Comparison of ENCODE assay signal across 8 cellular contexts in genomic region chr12:50057896-50058670, GRCh38. TPM values are rescaled to one million over a fixed set of nuclear protein-coding genes. Genes with fewer than 3 reads are reported as not detected.
A peak's percentile ranks its signal among the peaks of the same experiment; 100 is the strongest.
DNase-seq lines count a peak whose midpoint lies in the region; ATAC-seq and TF ChIP-seq lines count a peak whose summit lies in the region.

No MANE protein-coding gene starts in this region.

- in situ Hi-C loops in astrocyte of the cerebellum (cut with HindIII; ENCODE audit: low sequenced_read_pairs) = no loop called here

- no peaks in the 10 kb centered on the region for H3K9me3 ChIP-seq in mesodermal cell (ENCODE audit: control insufficient read depth, low read length)

- no peak for DNase-seq in HL-60 (ENCODE audit: low read depth in 1 of 2, low spot score in 1 of 2)
- no peak for DNase-seq in astrocyte of the cerebellum (ENCODE audit: low read depth)
- no peak for DNase-seq in NCI-H226
- no peak for DNase-seq in GM20000 (ENCODE audit: low spot score)

- ATAC-seq in HG02571 (IDR thresholded peaks at IDR 0.05; ENCODE audit: unreplicated experiment) = no peak
- ATAC-seq in HG02885 (IDR thresholded peaks at IDR 0.05; ENCODE audit: poor library complexity, unreplicated experiment) = no peak

- 28 to 38% methylated on average over 11 to 14 of the region's 30 CpGs for WGBS in mesodermal cell (ENCODE audit: insufficient coverage in 2 of 2), 2 experiments

- peak overlapping the region; percentile 64; the same call in 1 of the 2 replicates for H3K27ac ChIP-seq in 22Rv1
- H3K27ac ChIP-seq in HL-60 (replicated peaks) = no peak overlapping the region
- no peak overlapping the region for H3K27ac ChIP-seq in mesodermal cell (ENCODE audit: low read depth, low read length, severe bottlenecking)

- no peak for TF ChIP-seq CTCF in 22Rv1 (IDR thresholded peaks at IDR 0.05)
- no peak for TF ChIP-seq CTCF in HL-60 (IDR thresholded peaks at IDR 0.05; ENCODE audit: insufficient read depth, low read length)
- no peak for TF ChIP-seq CTCF in astrocyte of the cerebellum (IDR thresholded peaks at IDR 0.05; ENCODE audit: low read depth, low read length, missing control alignments)
- TF ChIP-seq CTCF in GM20000 (IDR thresholded peaks at IDR 0.05; ENCODE audit: extremely low read depth, missing control alignments) = no peak

- H3K4me1 ChIP-seq in mesodermal cell (ENCODE audit: control insufficient read depth, insufficient read depth, low read length, poor library complexity, severe bottlenecking) = peaks cover 16% of the 10 kb centered on the region

- H3K36me3 ChIP-seq in mesodermal cell (ENCODE audit: control insufficient read depth, insufficient read depth, low read length) = no peaks in the 10 kb centered on the region

- H3K27me3 ChIP-seq in HL-60 (ENCODE audit: insufficient read depth, poor library complexity, severe bottlenecking) = peaks cover 2% of the 10 kb centered on the region

- peak overlapping the region; percentile 55 for H3K4me3 ChIP-seq in HL-60 (replicated peaks; ENCODE audit: insufficient read depth, low read length)
- peak overlapping the region; percentile 51 for H3K4me3 ChIP-seq in astrocyte of the cerebellum (ENCODE audit: low read depth, low read length)
- H3K4me3 ChIP-seq in mesodermal cell (ENCODE audit: extremely low read depth, insufficient read depth, low read length, poor library complexity, severe bottlenecking) = peak overlapping the region; percentile 59

RNA-seq across cellular contexts. Expression of gene ASIC1, which starts 0.7 kb away (rescaled TPM):
- polyA plus RNA-seq in mesodermal cell (2013, experiment 1 of 2) = 9.8 TPM
- polyA plus RNA-seq in mesodermal cell (2013, experiment 2 of 2) = 8.9 TPM

RNA-seq across cellular contexts. Expression of gene SMARCD1, which starts 27.1 kb away (rescaled TPM):
- polyA plus RNA-seq in mesodermal cell (2013, experiment 1 of 2) = 95.4 TPM
- 93.2 TPM for polyA plus RNA-seq in mesodermal cell (2013, experiment 2 of 2)

RNA-seq across cellular contexts. Expression of gene RACGAP1, which starts 32.8 kb away (rescaled TPM):
- polyA plus RNA-seq in mesodermal cell (2013, experiment 1 of 2) = 47.1 TPM
- 52.9 TPM for polyA plus RNA-seq in mesodermal cell (2013, experiment 2 of 2)

RNA-seq across cellular contexts. Expression of gene GPD1, which starts 45.7 kb away (rescaled TPM):
- not detected for polyA plus RNA-seq in mesodermal cell (2013, experiment 1 of 2)
- 0.30 TPM for polyA plus RNA-seq in mesodermal cell (2013, experiment 2 of 2)

RNA-seq across cellular contexts. Expression of gene COX14, which starts 54.0 kb away (rescaled TPM):
- 35.8 TPM for polyA plus RNA-seq in mesodermal cell (2013, experiment 1 of 2)
- polyA plus RNA-seq in mesodermal cell (2013, experiment 2 of 2) = 28.5 TPM
